Comparison of ENCODE assay signal across 18 cellular contexts in the genomic region with DNA sequence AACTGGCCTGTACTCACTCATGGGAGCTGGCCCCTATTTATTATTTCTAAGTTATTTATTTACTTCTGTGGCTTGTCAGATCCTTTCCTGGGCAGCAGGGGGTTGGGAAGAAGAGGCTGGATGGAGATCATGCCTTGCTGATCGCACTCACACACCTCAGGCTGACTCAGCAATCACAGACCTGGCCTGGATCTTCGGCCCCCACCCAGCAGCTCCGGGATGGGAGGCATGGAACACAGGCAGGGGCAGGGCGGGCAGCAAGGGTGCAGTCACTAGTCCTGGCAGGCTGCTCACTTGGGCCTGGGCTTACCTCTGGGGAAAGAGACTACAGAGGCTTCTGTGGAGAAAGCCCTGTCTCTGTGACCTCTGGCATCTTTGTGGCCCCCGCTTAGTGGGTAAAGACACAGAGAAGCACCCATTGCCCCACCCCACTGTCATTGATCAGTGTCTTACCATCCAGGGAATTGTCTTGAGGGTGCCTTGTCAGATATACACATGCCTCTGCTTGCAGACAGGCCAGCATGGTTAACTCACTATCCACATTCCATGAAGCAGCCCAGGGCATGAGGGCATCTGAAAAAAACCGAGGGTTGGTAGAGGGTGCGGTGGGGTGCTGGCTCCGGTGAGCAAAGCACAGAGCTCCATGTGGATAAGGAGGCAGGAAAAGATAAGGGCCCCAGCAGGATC. TPM values are rescaled to one million over a fixed set of nuclear protein-coding genes. Genes with fewer than 3 reads are reported as not detected.
DNase-seq lines count a peak whose midpoint lies in the region; ATAC-seq, FAIRE-seq and TF ChIP-seq lines count a peak whose summit lies in the region.
"Had no signal": no experiment of that assay in that cellular context is flagged by ENCODE, and none has a peak within 500 bp of the region (broad histone marks: within the 10 kb centered on the region; RNA-seq: fewer than 3 reads in every experiment).

No MANE protein-coding gene starts in this region.

- RAD21 ChIA-PET in HCT116 (lab: Charles Lee; ENCODE audit: low non-redundant PET in 1 of 2, low total read pairs in 2 of 2, uncharacterized antibody in 2 of 2, unreplicated experiment in 2 of 2), result no interaction called here

- H3K27me3 ChIP-seq in HCT116 (ENCODE audit: insufficient read depth, low read length) (no peaks in the 10 kb centered on the region), K562 (ENCODE audit: control insufficient read depth in 2 of 2, insufficient read depth in 2 of 2, low read length in 2 of 2) (no peaks in the 10 kb centered on the region), Karpas-422 (ENCODE audit: low read length) (no peaks in the 10 kb centered on the region), gastroesophageal sphincter (peaks cover 12% of the 10 kb centered on the region)

- H3K4me3 ChIP-seq in HCT116 (replicated peaks in 1 of 2; ENCODE audit: low read depth in 1 of 2, low read length in 2 of 2) (no peak overlapping the region), K562 (no peak overlapping the region), kidney (ENCODE audit: low read length in 2 of 2) (peak overlapping the region in 1 of 2 donors; percentile 53), Karpas-422 (ENCODE audit: low read length) (no peak overlapping the region), gastroesophageal sphincter (no peak overlapping the region)

- WGBS in K562 (ENCODE audit: insufficient coverage, low coverage, missing lambda C conversion rate), result 71% methylated on average over 8 of the region's 8 CpGs
- WGBS in gastroesophageal sphincter (ENCODE audit: low coverage in 1 of 2), 2 donors, result 90% methylated on average over 3 of the region's 8 CpGs; no CpG with 5 or more reads in 1 of the 2 donors

- H3K4me2 ChIP-seq in HCT116 (ENCODE audit: low read length), result no peak overlapping the region
- H3K4me2 ChIP-seq in K562 (ENCODE audit: insufficient read depth, low read length), result no peak overlapping the region
- H3K4me2 ChIP-seq in Karpas-422 (ENCODE audit: low read depth, low read length, poor library complexity, severe bottlenecking), result no peak overlapping the region

- TF ChIP-seq CTCF in HCT116 (IDR thresholded peaks at IDR 0.05 in 2 of 3, conservative IDR thresholded peaks at IDR 0.05 in 1 of 3; ENCODE audit: borderline replicate concordance in 1 of 3, insufficient read depth in 1 of 3, low read depth in 2 of 3, low read length in 2 of 3) (no peak), K562 (IDR thresholded peaks at IDR 0.05 in 2 of 3, conservative IDR thresholded peaks at IDR 0.05 in 1 of 3; ENCODE audit: insufficient read depth in 2 of 3, low read depth in 1 of 3, low read length in 3 of 3) (no peak), kidney (IDR thresholded peaks at IDR 0.05; ENCODE audit: borderline replicate concordance, extremely low read depth, insufficient read depth) (no peak), gastroesophageal sphincter (IDR thresholded peaks at IDR 0.05) (no peak)

- ATAC-seq in HCT116 (no peak), K562 (no peak), gastroesophageal sphincter (no peak)

- H4K20me1 ChIP-seq in HCT116 (ENCODE audit: insufficient read depth) (no peaks in the 10 kb centered on the region), K562 (replicated peaks; ENCODE audit: control insufficient read depth, insufficient read depth, low read length) (0 out of 2 replicates have a peak, but pooled peaks cover 3% of the 10 kb centered on the region), Karpas-422 (ENCODE audit: insufficient read depth, low read depth, low read length) (no peaks in the 10 kb centered on the region)

- no peak overlapping the region for H3K9ac ChIP-seq in HCT116 (ENCODE audit: low read length)
- 0 out of 4 replicates have a peak overlapping the region, but pooled peaks of 1 of the 2 experiments have one; percentile 30 for H3K9ac ChIP-seq in K562 (ENCODE audit: insufficient read depth in 1 of 2, low read depth in 2 of 2, low read length in 2 of 2)
- H3K9ac ChIP-seq in kidney (ENCODE audit: low read length in 2 of 2), result peak overlapping the region in 1 of 2 donors; percentile 77
- no peak overlapping the region for H3K9ac ChIP-seq in Karpas-422 (ENCODE audit: low read length)

- POLR2A ChIA-PET in HCT116 (lab: Charles Lee) (interaction anchor here (0.9 kb wide), 1 partner anchor 8 kb away, joined by 3 read pairs; no protein-coding TSS in a partner anchor), K562 (lab: Yijun Ruan, JAX) (interaction anchor here (0.5 to 0.6 kb wide), 2 partner anchors 108 to 159 kb away, joined by 3 read pairs; no protein-coding TSS in a partner anchor)

- DNase-seq in HCT116 (ENCODE audit: low read depth, low spot score) (no peak), K562 (ENCODE audit: extremely low read depth in 1 of 4, low spot score in 3 of 4) (no peak), kidney (no peak), posterior vena cava (ENCODE audit: low spot score) (peak; percentile 79), Karpas-422 (no peak), cerebellar cortex (ENCODE audit: low spot score) (no peak), SIG-M5 (lab: John Stamatoyannopoulos, UW) (no peak)
- DNase-seq: activated CD4-positive, alpha-beta T cell treated with anti-CD3 and anti-CD28 coated beads, Interleukin-2, amount 50 U/mL, for 4 hours; activated T-cell treated with anti-CD3 and anti-CD28 coated beads, Interleukin-2, amount 50 U/mL, for 24 hours; DND-41; effector CD4-positive, alpha-beta T cell; GOT3; left cardiac atrium; NCI-H2171 treated with DMSO at 0.1 percent for 48 hours had no signal

- H3K4me1 ChIP-seq in HCT116 (ENCODE audit: control insufficient read depth in 1 of 2, insufficient read depth in 2 of 2, low read length in 2 of 2) (peaks cover 14 to 38% of the 10 kb centered on the region in 2 experiments), K562 (replicated peaks in 1 of 2; ENCODE audit: control insufficient read depth in 2 of 2, insufficient read depth in 2 of 2, low read length in 2 of 2) (peaks cover 12 to 25% of the 10 kb centered on the region in 2 experiments; a peak in 4 of 5 replicates), kidney (ENCODE audit: control insufficient read depth in 1 of 2, insufficient read depth in 1 of 2, low read depth in 1 of 2, low read length in 2 of 2) (peaks cover 21 to 33% of the 10 kb centered on the region in 2 donors), Karpas-422 (ENCODE audit: low read length) (peaks cover 21% of the 10 kb centered on the region), gastroesophageal sphincter (peaks cover 0 to 43% (median 20%) of the 10 kb centered on the region in 3 donors)

- BruUV-seq in HCT116 (replicated peaks; lab: Mats Ljungman, UMichigan), result no TSS peak
- BruUV-seq in K562 (replicated peaks; lab: Mats Ljungman, UMichigan), result no TSS peak

- CTCF ChIA-PET in HCT116 (lab: Charles Lee) (interaction anchor here (12.2 kb wide), 1 partner anchor 171 kb away, joined by 479 read pairs; no protein-coding TSS in a partner anchor), K562 (lab: Yijun Ruan, JAX; ENCODE audit: low intra/inter-chr PET ratio) (interaction anchor here (0.8 kb wide), 1 partner anchor 174 kb away, joined by 4 read pairs; no protein-coding TSS in a partner anchor)

- H3K27ac ChIP-seq in HCT116 (ENCODE audit: low read depth, low read length) (no peak overlapping the region), K562 (ENCODE audit: extremely low read depth, low read depth, low read length) (no peak overlapping the region), kidney (ENCODE audit: low read depth in 2 of 2, low read length in 2 of 2) (peak overlapping the region; percentile 43 to 85), Karpas-422 (ENCODE audit: low read length) (no peak overlapping the region), gastroesophageal sphincter (peak overlapping the region in 1 of 4 donors; percentile 63)
- H3K27ac ChIP-seq: tibial nerve had no signal

- FAIRE-seq in K562 (lab: Jason Lieb, UNC) (no peak), kidney (lab: Jason Lieb, UNC) (no peak)
- FAIRE-seq: GM18507 had no signal

- no peak for TF ChIP-seq POLR2A in HCT116 (IDR thresholded peaks at IDR 0.05; ENCODE audit: borderline replicate concordance, extremely low read depth, insufficient read depth, insufficient read length)
- no peak for TF ChIP-seq POLR2A in K562 (conservative IDR thresholded peaks at IDR 0.05)
- TF ChIP-seq POLR2A in gastroesophageal sphincter (IDR thresholded peaks at IDR 0.05), result no peak

- intact Hi-C loops in HCT116 (cut with micrococcal nuclease) (no loop called here), K562 (cut with micrococcal nuclease) (no loop called here), kidney (cut with DNase I) (no loop called here), posterior vena cava (cut with DNase I) (loop anchor here in 1 of 2 donors (5.0 kb wide), 1 partner anchor 175 kb away; no protein-coding TSS in a partner anchor)

- TF ChIP-seq RAD21 in HCT116 (IDR thresholded peaks at IDR 0.05; ENCODE audit: low read depth) (no peak), K562 (CRISPR knock-in tag; conservative IDR thresholded peaks at IDR 0.05 in 1 of 2, IDR thresholded peaks at IDR 0.05 in 1 of 2) (no peak)

- TF ChIP-seq EP300 in K562 (IDR thresholded peaks at IDR 0.05; ENCODE audit: low read length) (no peak), gastroesophageal sphincter (IDR thresholded peaks at IDR 0.05) (no peak)

- H3K36me3 ChIP-seq in HCT116 (ENCODE audit: control insufficient read depth in 1 of 2, insufficient read depth in 2 of 2, low read length in 2 of 2) (0 out of 4 replicates have a peak, but pooled peaks cover 0 to 10% of the 10 kb centered on the region in 2 experiments), K562 (ENCODE audit: control insufficient read depth, insufficient read depth, low read length) (peaks cover 4% of the 10 kb centered on the region; the same call in 2 of the 3 replicates), kidney (ENCODE audit: control insufficient read depth in 1 of 2, insufficient read depth in 2 of 2, low read length in 2 of 2) (no peaks in the 10 kb centered on the region), Karpas-422 (ENCODE audit: insufficient read depth, low read length) (no peaks in the 10 kb centered on the region), gastroesophageal sphincter (no peaks in the 10 kb centered on the region)
- H3K36me3 ChIP-seq: tibial nerve had no signal

- in situ Hi-C loops in K562 (cut with MboI), result loop anchor here (5.0 to 10.0 kb wide), 2 partner anchors 410 to 703 kb away; no protein-coding TSS in a partner anchor

- H3K9me3 ChIP-seq in HCT116 (ENCODE audit: control insufficient read depth in 1 of 2, insufficient read depth in 1 of 2, low read depth in 1 of 2, low read length in 2 of 2), result no peaks in the 10 kb centered on the region
- H3K9me3 ChIP-seq in K562 (replicated peaks; ENCODE audit: control insufficient read depth, insufficient read depth, low read depth, low read length), result no peaks in the 10 kb centered on the region
- no peaks in the 10 kb centered on the region for H3K9me3 ChIP-seq in kidney (ENCODE audit: control insufficient read depth in 1 of 2, low read length in 2 of 2)
- no peaks in the 10 kb centered on the region for H3K9me3 ChIP-seq in Karpas-422 (ENCODE audit: low read length)
- no peaks in the 10 kb centered on the region for H3K9me3 ChIP-seq in gastroesophageal sphincter
- H3K9me3 ChIP-seq: tibial nerve had no signal

- H3K9me2 ChIP-seq in HCT116 (ENCODE audit: insufficient read depth) (no peaks in the 10 kb centered on the region), Karpas-422 (replicated peaks; ENCODE audit: insufficient read depth, low read length) (no peaks in the 10 kb centered on the region)

- H3K79me2 ChIP-seq in HCT116 (ENCODE audit: insufficient read depth, low read length) (peaks cover 9% of the 10 kb centered on the region; the same call in 1 of the 2 replicates), K562 (ENCODE audit: control insufficient read depth, insufficient read depth, low read length) (no peaks in the 10 kb centered on the region), Karpas-422 (ENCODE audit: low read length) (no peaks in the 10 kb centered on the region)

- H2AFZ ChIP-seq in HCT116 (ENCODE audit: low read depth, low read length, poor library complexity, severe bottlenecking), result no peak overlapping the region
- no peak overlapping the region for H2AFZ ChIP-seq in K562 (ENCODE audit: low read depth, low read length)
- no peak overlapping the region for H2AFZ ChIP-seq in Karpas-422 (ENCODE audit: low read length)

- H3K9me1 ChIP-seq in K562 (ENCODE audit: control insufficient read depth, insufficient read depth, low read length), result peaks cover 9% of the 10 kb centered on the region

RNA-seq across cellular contexts. Expression of a gene that starts 3.7 kb away (rescaled TPM):
- total RNA-seq in HCT116 (2021; ENCODE audit: unreplicated experiment) (36.4 TPM), K562 (2014; rRNA removed) (not detected in 2 replicates), K562 (2014; rRNA removed; fragmentation: Illumina TruSeq; extraction: Trizol) (not detected in 2 replicates), K562 (2015; rRNA removed; fragmentation: Illumina TruSeq; extraction: Trizol) (not detected in 2 replicates), K562 (2021) (0.38 TPM in 1 of 2 replicates, not detected in the other), kidney (1.9 TPM), posterior vena cava (1 to 10 TPM; 2.5 to 4.2 TPM), gastroesophageal sphincter (under 1 TPM in 2 of 4 donors, not detected in 2; 0.47 to 0.81 TPM)
- polyA plus RNA-seq in HCT116 (2012), result 46.0 and 46.3 TPM in 2 replicates
- 0.74 TPM in 1 of 2 replicates, not detected in the other for total RNA-seq in K562 (2011; cell fraction: chromatin; rRNA removed; ENCODE audit: low replicate concordance)
- 0.92 and 1.0 TPM in 2 replicates for total RNA-seq in K562 (2011; cell fraction: nucleolus; rRNA removed)
- 0.44 and 0.61 TPM in 2 replicates for total RNA-seq in K562 (2011; cell fraction: nucleoplasm; rRNA removed)
- polyA plus RNA-seq in K562 (2011; rRNA removed) (0.06 and 0.07 TPM in 2 replicates), K562 (2014; fragmentation: Illumina TruSeq; extraction: Trizol) (not detected in 2 replicates), K562 (2014; fragmentation: Nextera tagmentation; extraction: Ambion mirVana) (not detected), K562 (2014; rRNA removed) (not detected in 2 replicates), kidney (ENCODE audit: insufficient read depth, low read depth, low replicate concordance) (4.3 TPM)
- polyA plus RNA-seq in K562 (2011; cell fraction: cytosol; rRNA removed), result not detected in 2 replicates
- polyA plus RNA-seq in K562 (2011; cell fraction: nucleus; rRNA removed), result 0.46 and 0.50 TPM in 2 replicates
- 0.22 and 0.55 TPM in 2 replicates for polyA plus RNA-seq in K562 (2012)
- polyA minus RNA-seq in K562 (2011; rRNA and poly(A)+ RNA removed), result not detected in 2 replicates
- not detected in 2 replicates for polyA minus RNA-seq in K562 (2011; cell fraction: cytosol; rRNA and poly(A)+ RNA removed)
- 0.11 and 0.27 TPM in 2 replicates for polyA minus RNA-seq in K562 (2011; cell fraction: nucleus; rRNA and poly(A)+ RNA removed)
- 1.0 TPM in 1 of 2 replicates, not detected in the other for total RNA-seq in Karpas-422 (2014; rRNA removed; shearing (Covaris generic); ENCODE audit: low replicate concordance)
- total RNA-seq: pulmonary artery endothelial cell had no signal

RNA-seq across cellular contexts. Expression of a gene that starts 9.4 kb away (rescaled TPM):
- 18.7 TPM for total RNA-seq in HCT116 (2021; ENCODE audit: unreplicated experiment)
- polyA plus RNA-seq in HCT116 (2012), result 16.2 and 18.9 TPM in 2 replicates
- total RNA-seq in K562 (2011; cell fraction: chromatin; rRNA removed; ENCODE audit: low replicate concordance), result 24.0 and 67.1 TPM in 2 replicates
- total RNA-seq in K562 (2011; cell fraction: nucleolus; rRNA removed), result 41.3 and 46.4 TPM in 2 replicates
- 28.3 and 29.6 TPM in 2 replicates for total RNA-seq in K562 (2011; cell fraction: nucleoplasm; rRNA removed)
- total RNA-seq in K562 (2014; rRNA removed), result 17.5 and 27.9 TPM in 2 replicates
- 7.8 and 10.0 TPM in 2 replicates for total RNA-seq in K562 (2014; rRNA removed; fragmentation: Illumina TruSeq; extraction: Trizol)
- total RNA-seq in K562 (2015; rRNA removed; fragmentation: Illumina TruSeq; extraction: Trizol), result 16.1 and 16.2 TPM in 2 replicates
- 28.4 and 30.8 TPM in 2 replicates for total RNA-seq in K562 (2021)
- polyA plus RNA-seq in K562 (2011; rRNA removed), result 13.9 and 19.1 TPM in 2 replicates
- polyA plus RNA-seq in K562 (2011; cell fraction: cytosol; rRNA removed), result 27.1 and 36.4 TPM in 2 replicates
- 59.2 and 89.3 TPM in 2 replicates for polyA plus RNA-seq in K562 (2011; cell fraction: nucleus; rRNA removed)
- polyA plus RNA-seq in K562 (2012), result 27.4 and 30.4 TPM in 2 replicates
- 24.7 and 27.1 TPM in 2 replicates for polyA plus RNA-seq in K562 (2014; fragmentation: Illumina TruSeq; extraction: Trizol)
- 1 to 10 TPM; 7.0 to 9.8 TPM for polyA plus RNA-seq in K562 (2014; fragmentation: Nextera tagmentation; extraction: Ambion mirVana)
- polyA plus RNA-seq in K562 (2014; rRNA removed), result 18.6 and 22.0 TPM in 2 replicates
- polyA minus RNA-seq in K562 (2011; rRNA and poly(A)+ RNA removed), result 18.8 and 24.2 TPM in 2 replicates
- 16.5 and 21.7 TPM in 2 replicates for polyA minus RNA-seq in K562 (2011; cell fraction: cytosol; rRNA and poly(A)+ RNA removed)
- polyA minus RNA-seq in K562 (2011; cell fraction: nucleus; rRNA and poly(A)+ RNA removed), result 18.4 and 22.3 TPM in 2 replicates
- 33.8 TPM for total RNA-seq in kidney
- polyA plus RNA-seq in kidney (ENCODE audit: insufficient read depth, low read depth, low replicate concordance), result 56.1 TPM
- total RNA-seq in posterior vena cava, result 10 to 100 TPM; 20.4 to 21.8 TPM
- total RNA-seq in Karpas-422 (2014; rRNA removed; shearing (Covaris generic); ENCODE audit: low replicate concordance), result 19.8 and 23.3 TPM in 2 replicates
- total RNA-seq in gastroesophageal sphincter, result 10 to 100 TPM; 21.8 to 44.5 (median 24.2) TPM

RNA-seq across cellular contexts. Expression of a gene that starts 32.5 kb away (rescaled TPM):
- total RNA-seq in HCT116 (2021; ENCODE audit: unreplicated experiment) (53.2 TPM), K562 (2014; rRNA removed) (87.5 and 122 TPM in 2 replicates), K562 (2014; rRNA removed; fragmentation: Illumina TruSeq; extraction: Trizol) (31.9 and 39.4 TPM in 2 replicates), K562 (2015; rRNA removed; fragmentation: Illumina TruSeq; extraction: Trizol) (66.8 and 68.1 TPM in 2 replicates), K562 (2021) (94.1 and 97.3 TPM in 2 replicates), kidney (24.0 TPM), posterior vena cava (10 to 100 TPM; 13.5 to 14.5 TPM), gastroesophageal sphincter (10 to 100 TPM; 23.5 to 41.9 (median 32.5) TPM)
- polyA plus RNA-seq in HCT116 (2012), result 31.5 and 32.2 TPM in 2 replicates
- 110 and 268 TPM in 2 replicates for total RNA-seq in K562 (2011; cell fraction: chromatin; rRNA removed; ENCODE audit: low replicate concordance)
- total RNA-seq in K562 (2011; cell fraction: nucleolus; rRNA removed), result 191 and 199 TPM in 2 replicates
- total RNA-seq in K562 (2011; cell fraction: nucleoplasm; rRNA removed), result 123 and 150 TPM in 2 replicates
- polyA plus RNA-seq in K562 (2011; rRNA removed) (63.1 and 71.2 TPM in 2 replicates), K562 (2014; fragmentation: Illumina TruSeq; extraction: Trizol) (81.1 and 106 TPM in 2 replicates), K562 (2014; fragmentation: Nextera tagmentation; extraction: Ambion mirVana) (10 to 100 TPM; 17.9 to 27.0 TPM), K562 (2014; rRNA removed) (93.2 and 110 TPM in 2 replicates), kidney (ENCODE audit: insufficient read depth, low read depth, low replicate concordance) (15.9 TPM)
- 117 and 149 TPM in 2 replicates for polyA plus RNA-seq in K562 (2011; cell fraction: cytosol; rRNA removed)
- polyA plus RNA-seq in K562 (2011; cell fraction: nucleus; rRNA removed), result 379 and 380 TPM in 2 replicates
- polyA plus RNA-seq in K562 (2012), result 39.2 and 65.5 TPM in 2 replicates
- polyA minus RNA-seq in K562 (2011; rRNA and poly(A)+ RNA removed), result 50.3 and 52.5 TPM in 2 replicates
- polyA minus RNA-seq in K562 (2011; cell fraction: cytosol; rRNA and poly(A)+ RNA removed), result 35.5 and 48.5 TPM in 2 replicates
- 96.7 and 113 TPM in 2 replicates for polyA minus RNA-seq in K562 (2011; cell fraction: nucleus; rRNA and poly(A)+ RNA removed)
- 42.2 and 44.4 TPM in 2 replicates for total RNA-seq in Karpas-422 (2014; rRNA removed; shearing (Covaris generic); ENCODE audit: low replicate concordance)

RNA-seq across cellular contexts. Expression of a gene that starts 37.4 kb away (rescaled TPM):
- total RNA-seq in HCT116 (2021; ENCODE audit: unreplicated experiment), result 122 TPM
- polyA plus RNA-seq in HCT116 (2012), result 142 and 154 TPM in 2 replicates
- total RNA-seq in K562 (2011; cell fraction: chromatin; rRNA removed; ENCODE audit: low replicate concordance), result 240 and 478 TPM in 2 replicates
- 771 and 1,062 TPM in 2 replicates for total RNA-seq in K562 (2011; cell fraction: nucleolus; rRNA removed)
- total RNA-seq in K562 (2011; cell fraction: nucleoplasm; rRNA removed), result 571 and 616 TPM in 2 replicates
- total RNA-seq in K562 (2014; rRNA removed), result 296 and 328 TPM in 2 replicates
- total RNA-seq in K562 (2014; rRNA removed; fragmentation: Illumina TruSeq; extraction: Trizol), result 143 and 167 TPM in 2 replicates
- total RNA-seq in K562 (2015; rRNA removed; fragmentation: Illumina TruSeq; extraction: Trizol), result 196 and 203 TPM in 2 replicates
- 279 and 286 TPM in 2 replicates for total RNA-seq in K562 (2021)
- 220 and 288 TPM in 2 replicates for polyA plus RNA-seq in K562 (2011; rRNA removed)
- polyA plus RNA-seq in K562 (2011; cell fraction: cytosol; rRNA removed), result 552 and 632 TPM in 2 replicates
- polyA plus RNA-seq in K562 (2011; cell fraction: nucleus; rRNA removed), result 601 and 849 TPM in 2 replicates
- 179 and 264 TPM in 2 replicates for polyA plus RNA-seq in K562 (2012)
- 186 and 195 TPM in 2 replicates for polyA plus RNA-seq in K562 (2014; fragmentation: Illumina TruSeq; extraction: Trizol)
- polyA plus RNA-seq in K562 (2014; fragmentation: Nextera tagmentation; extraction: Ambion mirVana), result 100 to 1,000 TPM; 137 to 276 TPM
- polyA plus RNA-seq in K562 (2014; rRNA removed), result 282 and 348 TPM in 2 replicates
- polyA minus RNA-seq in K562 (2011; rRNA and poly(A)+ RNA removed), result 127 and 130 TPM in 2 replicates
- polyA minus RNA-seq in K562 (2011; cell fraction: cytosol; rRNA and poly(A)+ RNA removed), result 83.6 and 86.7 TPM in 2 replicates
- polyA minus RNA-seq in K562 (2011; cell fraction: nucleus; rRNA and poly(A)+ RNA removed), result 102 and 149 TPM in 2 replicates
- total RNA-seq in kidney, result 156 TPM
- 636 TPM for polyA plus RNA-seq in kidney (ENCODE audit: insufficient read depth, low read depth, low replicate concordance)
- total RNA-seq in posterior vena cava, result 10 to 100 TPM; 69.4 to 77.4 TPM
- 386 and 447 TPM in 2 replicates for total RNA-seq in Karpas-422 (2014; rRNA removed; shearing (Covaris generic); ENCODE audit: low replicate concordance)
- total RNA-seq in gastroesophageal sphincter, result 100 to 1,000 TPM in 1 of 4 donors, 10 to 100 TPM in 3; 67.9 to 107 (median 89.9) TPM

RNA-seq across cellular contexts. Expression of a gene that starts 41.7 kb away (rescaled TPM):
- total RNA-seq in HCT116 (2021; ENCODE audit: unreplicated experiment) (76.8 TPM), K562 (2014; rRNA removed) (86.8 and 116 TPM in 2 replicates), K562 (2014; rRNA removed; fragmentation: Illumina TruSeq; extraction: Trizol) (23.4 and 31.0 TPM in 2 replicates), K562 (2015; rRNA removed; fragmentation: Illumina TruSeq; extraction: Trizol) (43.8 and 45.9 TPM in 2 replicates), K562 (2021) (76.2 and 78.0 TPM in 2 replicates), kidney (25.1 TPM), posterior vena cava (10 to 100 TPM; 39.0 to 45.7 TPM), gastroesophageal sphincter (100 to 1,000 TPM in 1 of 4 donors, 10 to 100 TPM in 3; 34.4 to 129 (median 37.6) TPM)
- 63.9 and 73.1 TPM in 2 replicates for polyA plus RNA-seq in HCT116 (2012)
- 27.8 and 57.7 TPM in 2 replicates for total RNA-seq in K562 (2011; cell fraction: chromatin; rRNA removed; ENCODE audit: low replicate concordance)
- 51.2 and 57.7 TPM in 2 replicates for total RNA-seq in K562 (2011; cell fraction: nucleolus; rRNA removed)
- total RNA-seq in K562 (2011; cell fraction: nucleoplasm; rRNA removed), result 45.8 and 54.2 TPM in 2 replicates
- polyA plus RNA-seq in K562 (2011; rRNA removed) (39.0 and 43.9 TPM in 2 replicates), K562 (2014; fragmentation: Illumina TruSeq; extraction: Trizol) (63.7 and 69.7 TPM in 2 replicates), K562 (2014; fragmentation: Nextera tagmentation; extraction: Ambion mirVana) (1 to 10 TPM; 1.3 to 2.8 TPM), K562 (2014; rRNA removed) (71.9 and 85.4 TPM in 2 replicates), kidney (ENCODE audit: insufficient read depth, low read depth, low replicate concordance) (32.5 TPM)
- 78.6 and 206 TPM in 2 replicates for polyA plus RNA-seq in K562 (2011; cell fraction: cytosol; rRNA removed)
- 55.1 and 117 TPM in 2 replicates for polyA plus RNA-seq in K562 (2011; cell fraction: nucleus; rRNA removed)
- polyA plus RNA-seq in K562 (2012), result 44.8 and 50.7 TPM in 2 replicates
- 21.4 and 27.7 TPM in 2 replicates for polyA minus RNA-seq in K562 (2011; rRNA and poly(A)+ RNA removed)
- polyA minus RNA-seq in K562 (2011; cell fraction: cytosol; rRNA and poly(A)+ RNA removed), result 40.9 and 42.3 TPM in 2 replicates
- polyA minus RNA-seq in K562 (2011; cell fraction: nucleus; rRNA and poly(A)+ RNA removed), result 26.7 and 28.3 TPM in 2 replicates
- 42.9 and 68.7 TPM in 2 replicates for total RNA-seq in Karpas-422 (2014; rRNA removed; shearing (Covaris generic); ENCODE audit: low replicate concordance)

Comparison
In these comparisons a context has a peak if more than half of its experiments do, and no peak if none do; other contexts are left out.
1. H3K27ac ChIP-seq: peak in kidney (2 of 2); none in HCT116 (single experiment), K562 (single experiment) and Karpas-422 (single experiment).